In genomic region chr6:118724211-118724610, GRCh38 we compare ENCODE assay signal across 10 cellular contexts.
DNase-seq lines count a peak whose midpoint lies in the region; ATAC-seq and TF ChIP-seq lines count a peak whose summit lies in the region.
"Had no signal": no experiment of that assay in that cellular context is flagged by ENCODE, and none has a peak within 500 bp of the region (broad histone marks: within the 10 kb centered on the region; RNA-seq: fewer than 3 reads in every experiment).

No MANE protein-coding gene starts in this region.

- H3K36me3 ChIP-seq in neuronal stem cell (replicated peaks in 1 of 2; ENCODE audit: control insufficient read depth in 2 of 2, insufficient read depth in 2 of 2, low read length in 2 of 2), result no peaks in the 10 kb centered on the region

- no peak overlapping the region for H3K27ac ChIP-seq in neuronal stem cell (replicated peaks; ENCODE audit: low read length)

- H2AFZ ChIP-seq in neuronal stem cell (ENCODE audit: low read length), result no peak overlapping the region

- H3K4ac ChIP-seq in neuronal stem cell (ENCODE audit: low read length), result no peak overlapping the region

- H3K79me1 ChIP-seq in neuronal stem cell (ENCODE audit: low read depth, low read length), result no peaks in the 10 kb centered on the region

- no peak overlapping the region for H3K4me2 ChIP-seq in neuronal stem cell (ENCODE audit: insufficient read depth, low read length, poor library complexity, severe bottlenecking)

- no peak overlapping the region for H3K14ac ChIP-seq in neuronal stem cell (ENCODE audit: low read length)

- no peak overlapping the region for H3K9ac ChIP-seq in neuronal stem cell (ENCODE audit: low read depth, low read length, poor library complexity)

- H3K9me3 ChIP-seq in neuronal stem cell (replicated peaks in 1 of 2; ENCODE audit: control insufficient read depth in 2 of 2, insufficient read depth in 1 of 2, low read depth in 1 of 2, low read length in 2 of 2), result no peaks in the 10 kb centered on the region

- H3K27me3 ChIP-seq in neuronal stem cell (ENCODE audit: control insufficient read depth in 3 of 3, insufficient read depth in 3 of 3, low read depth in 1 of 3, low read length in 3 of 3), result no peaks in the 10 kb centered on the region

- no peak for TF ChIP-seq POLR2A in erythroblast (IDR thresholded peaks at IDR 0.05; ENCODE audit: low read length)

- peaks cover under 1 to 2% of the 10 kb centered on the region in 2 donors for H3K4me1 ChIP-seq in neuronal stem cell (ENCODE audit: control insufficient read depth in 2 of 2, insufficient read depth in 1 of 2, low read depth in 1 of 2, low read length in 2 of 2)

- no peak overlapping the region for H2BK120ac ChIP-seq in neuronal stem cell (ENCODE audit: low read depth, low read length)

- no peak overlapping the region for H2BK15ac ChIP-seq in neuronal stem cell (ENCODE audit: low read length)

- no peak overlapping the region for H2AK5ac ChIP-seq in neuronal stem cell (ENCODE audit: low read depth, low read length)

- no peak overlapping the region for H4K91ac ChIP-seq in neuronal stem cell (ENCODE audit: low read depth, low read length, poor library complexity)

- no peak overlapping the region for H3K18ac ChIP-seq in neuronal stem cell (ENCODE audit: low read length)

- no peak overlapping the region for H2BK5ac ChIP-seq in neuronal stem cell (ENCODE audit: low read length)

- H2BK12ac ChIP-seq in neuronal stem cell (ENCODE audit: low read length), result no peak overlapping the region

- H3K23ac ChIP-seq in neuronal stem cell (ENCODE audit: low read depth, low read length, poor library complexity), result no peak overlapping the region

- H3K4me3 ChIP-seq in epithelial cell of esophagus (ENCODE audit: low read length), result no peak overlapping the region
- H3K4me3 ChIP-seq in neuronal stem cell (ENCODE audit: low read length in 2 of 2), result no peak overlapping the region

- peak; percentile 84 for ATAC-seq in GM18519 (IDR thresholded peaks at IDR 0.05; ENCODE audit: low FRiP score, unreplicated experiment)
- peak; percentile 91 for ATAC-seq in GM21515 (IDR thresholded peaks at IDR 0.05; ENCODE audit: unreplicated experiment)
- peak; percentile 82 for ATAC-seq in HG03439 (IDR thresholded peaks at IDR 0.05; ENCODE audit: unreplicated experiment)
- ATAC-seq: WTC11 had no signal

- DNase-seq in epithelial cell of esophagus (ENCODE audit: low read depth) (peak; percentile 17), neuronal stem cell (ENCODE audit: low spot score) (no peak), erythroblast (lab: John Stamatoyannopoulos, UW) (no peak), dermis blood vessel endothelial cell (no peak), NCI-H2227 treated with DMSO at 0.1 percent for 48 hours (lab: John Stamatoyannopoulos, UW) (no peak)
- DNase-seq: NCI-H2081 had no signal

- H4K8ac ChIP-seq in neuronal stem cell (ENCODE audit: low read depth, low read length), result no peak overlapping the region

- WGBS in neuronal stem cell (ENCODE audit: extremely low coverage in 2 of 2, insufficient read length in 2 of 2, insufficient replicate concordance in 1 of 2), 2 donors, result no CpG with 5 or more reads among the region's 3 CpGs

- no peak for TF ChIP-seq CTCF in epithelial cell of esophagus (IDR thresholded peaks at IDR 0.05; ENCODE audit: insufficient read depth, low read depth, low read length, missing control alignments)
